ENCODE assay signal across 8 cellular contexts in genomic region chr16:87850009-87851006, GRCh38. TPM values are rescaled to one million over a fixed set of nuclear protein-coding genes. Genes with fewer than 3 reads are reported as not detected.
DNase-seq lines count a peak whose midpoint lies in the region; ATAC-seq and TF ChIP-seq lines count a peak whose summit lies in the region.

No MANE protein-coding gene starts in this region.

- H3K9me3 ChIP-seq in suprapubic skin (no peaks in the 10 kb centered on the region), MG63 (no peaks in the 10 kb centered on the region)

- peak; percentile 99 for TF ChIP-seq CTCF in endothelial cell (IDR thresholded peaks at IDR 0.05; ENCODE audit: unreplicated experiment)
- peak; percentile 85 to 92 for TF ChIP-seq CTCF in suprapubic skin (IDR thresholded peaks at IDR 0.05)

- H3K4me3 ChIP-seq in suprapubic skin (no peak overlapping the region), MG63 (no peak overlapping the region)

- H3K36me3 ChIP-seq in suprapubic skin (no peaks in the 10 kb centered on the region), MG63 (peaks cover 87% of the 10 kb centered on the region)

- DNase-seq in NCI-H2196 (lab: John Stamatoyannopoulos, UW; ENCODE audit: unreplicated experiment), result peak; percentile 45
- no peak for DNase-seq in NCI-H2196 treated with DMSO at 0.1 percent for 48 hours (lab: John Stamatoyannopoulos, UW; ENCODE audit: unreplicated experiment)
- DNase-seq in NCI-H748 treated with DMSO at 0.1 percent for 48 hours (lab: John Stamatoyannopoulos, UW), result peak; percentile 2
- peak; percentile 43 for DNase-seq in activated CD8-positive, alpha-beta memory T cell treated with anti-CD3 and anti-CD28 coated beads, Interleukin-2, amount 50 U/mL, for 1 hour (ENCODE audit: extremely low read depth)
- peak; percentile 73 for DNase-seq in endothelial cell (ENCODE audit: low spot score)
- DNase-seq in natural killer cell treated with Interleukin-12 subunit alpha and Interleukin-12 subunit beta and Interleukin-15 and Interleukin-18, amount 100 ng/mL, for 72 hours (ENCODE audit: low spot score), result peak; percentile 75
- DNase-seq in suprapubic skin (ENCODE audit: low spot score in 2 of 2), result no peak
- no peak for DNase-seq in MG63

- no peak overlapping the region for H3K27ac ChIP-seq in suprapubic skin

- TF ChIP-seq EP300 in suprapubic skin (IDR thresholded peaks at IDR 0.05), result no peak

- H3K27me3 ChIP-seq in suprapubic skin (no peaks in the 10 kb centered on the region), MG63 (no peaks in the 10 kb centered on the region)

- H3K27me3 Mint-ChIP-seq in endothelial cell (ENCODE audit: unreplicated experiment), result peaks cover 4% of the 10 kb centered on the region
- H3K27me3 Mint-ChIP-seq in natural killer cell treated with Interleukin-12 subunit alpha and Interleukin-12 subunit beta and Interleukin-15 and Interleukin-18, amount 100 ng/mL, for 72 hours, result no peaks in the 10 kb centered on the region

- peaks cover 4% of the 10 kb centered on the region for H3K4me1 Mint-ChIP-seq in endothelial cell (ENCODE audit: unreplicated experiment)
- H3K4me1 Mint-ChIP-seq in natural killer cell treated with Interleukin-12 subunit alpha and Interleukin-12 subunit beta and Interleukin-15 and Interleukin-18, amount 100 ng/mL, for 72 hours (ENCODE audit: low read depth in 2 of 2), result peaks cover 15 to 25% of the 10 kb centered on the region in 2 donors

- no peak for TF ChIP-seq POLR2A in suprapubic skin (IDR thresholded peaks at IDR 0.05)

- H3K4me1 ChIP-seq in suprapubic skin, result peaks cover 55% of the 10 kb centered on the region

- 95% methylated on average over 7 of the region's 25 CpGs for WGBS in suprapubic skin

- peak; percentile 11 to 22 for ATAC-seq in natural killer cell treated with Interleukin-12 subunit alpha and Interleukin-12 subunit beta and Interleukin-15 and Interleukin-18, amount 100 ng/mL, for 72 hours

- H3K4me3 Mint-ChIP-seq in endothelial cell (ENCODE audit: unreplicated experiment), result no peak overlapping the region
- H3K4me3 Mint-ChIP-seq in natural killer cell treated with Interleukin-12 subunit alpha and Interleukin-12 subunit beta and Interleukin-15 and Interleukin-18, amount 100 ng/mL, for 72 hours, result no peak overlapping the region

- H3K27ac Mint-ChIP-seq in endothelial cell (ENCODE audit: unreplicated experiment), result no peak overlapping the region
- no peak overlapping the region for H3K27ac Mint-ChIP-seq in natural killer cell treated with Interleukin-12 subunit alpha and Interleukin-12 subunit beta and Interleukin-15 and Interleukin-18, amount 100 ng/mL, for 72 hours

- H3K9me3 Mint-ChIP-seq in endothelial cell (ENCODE audit: unreplicated experiment), result no peaks in the 10 kb centered on the region
- H3K9me3 Mint-ChIP-seq in natural killer cell treated with Interleukin-12 subunit alpha and Interleukin-12 subunit beta and Interleukin-15 and Interleukin-18, amount 100 ng/mL, for 72 hours, result no peaks in the 10 kb centered on the region

- peaks cover 7% of the 10 kb centered on the region for H3K36me3 Mint-ChIP-seq in endothelial cell (ENCODE audit: low read depth, unreplicated experiment)
- H3K36me3 Mint-ChIP-seq in natural killer cell treated with Interleukin-12 subunit alpha and Interleukin-12 subunit beta and Interleukin-15 and Interleukin-18, amount 100 ng/mL, for 72 hours, result no peaks in the 10 kb centered on the region

RNA-seq across cellular contexts. Expression of gene SLC7A5, which starts 19.0 kb away (rescaled TPM):
- total RNA-seq in endothelial cell (ENCODE audit: unreplicated experiment) (18.8 TPM), suprapubic skin (10 to 100 TPM in 3 of 4 donors, 1 to 10 TPM in 1; 10.0 to 99.4 (median 61.1) TPM)
- 100 to 1,000 TPM; 142 to 348 TPM for total RNA-seq in natural killer cell treated with Interleukin-12 subunit alpha and Interleukin-12 subunit beta and Interleukin-15 and Interleukin-18, amount 100 ng/mL, for 72 hours
- total RNA-seq in MG63 (2014; rRNA removed; shearing (Covaris generic); ENCODE audit: low replicate concordance), result 75.3 and 110 TPM in 2 replicates

Comparison
In these comparisons a context has a peak if more than half of its experiments do, and no peak if none do; other contexts are left out.
1. DNase-seq: peak in NCI-H2196 (single experiment), NCI-H748 treated with DMSO at 0.1 percent for 48 hours (single experiment), activated CD8-positive, alpha-beta memory T cell treated with anti-CD3 and anti-CD28 coated beads, Interleukin-2, amount 50 U/mL, for 1 hour (single experiment), endothelial cell (single experiment) and natural killer cell treated with Interleukin-12 subunit alpha and Interleukin-12 subunit beta and Interleukin-15 and Interleukin-18, amount 100 ng/mL, for 72 hours (single experiment); none in NCI-H2196 treated with DMSO at 0.1 percent for 48 hours (single experiment), suprapubic skin (0 of 2) and MG63 (single experiment).